Comparison of ENCODE assay signal across 2 cellular contexts in the genomic region with DNA sequence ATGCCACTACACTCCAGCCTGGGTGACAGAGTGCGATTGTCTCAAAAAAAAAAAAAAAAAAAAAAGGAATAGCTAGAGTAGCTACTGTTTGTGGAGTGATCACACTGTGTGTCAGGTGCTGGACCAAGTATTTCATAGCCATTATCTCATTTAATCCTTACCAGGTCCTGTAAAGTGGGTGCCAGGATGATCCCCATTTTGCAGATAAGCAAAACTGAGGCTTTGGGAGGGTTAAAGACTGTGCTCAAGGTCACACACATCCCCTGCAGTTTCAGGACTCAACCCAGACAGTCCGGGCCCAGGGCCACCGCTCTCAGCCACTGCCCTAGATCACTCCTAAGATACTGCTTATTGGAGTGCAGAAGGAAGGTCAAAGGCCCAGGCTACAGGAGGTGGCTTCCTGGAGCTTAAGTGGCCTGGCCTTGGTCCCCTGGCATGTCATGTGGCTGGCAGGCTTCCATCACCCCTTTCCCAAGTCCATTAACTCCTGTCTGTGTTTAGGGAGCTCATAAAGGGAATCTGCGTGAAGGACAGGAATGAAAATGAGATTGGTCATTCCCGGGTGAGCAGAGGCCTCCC.
A peak's percentile ranks its signal among the peaks of the same experiment; 100 is the strongest.
TF ChIP-seq lines count a peak whose summit lies in the region.

No MANE protein-coding gene starts in this region.

TF ChIP-seq in HCT116, 20 proteins besides CTCF, POLR2A, EP300 and RAD21:
- TF ChIP-seq EGR1 (IDR thresholded peaks at IDR 0.05; ENCODE audit: low read depth) (no peak), EZH2phosphoT487 (IDR thresholded peaks at IDR 0.05; ENCODE audit: borderline replicate concordance) (no peak), TCF7L2 (IDR thresholded peaks at IDR 0.05; ENCODE audit: borderline replicate concordance, extremely low read depth, insufficient read depth, insufficient read length) (no peak), SRF (IDR thresholded peaks at IDR 0.05; ENCODE audit: low read depth) (no peak)

TF ChIP-seq in HepG2, 621 proteins besides CTCF, POLR2A, EP300 and RAD21:
- TF ChIP-seq ZNF563 (CRISPR knock-in tag; IDR thresholded peaks at IDR 0.05), result no peak
- TF ChIP-seq U2AF1 (optimal IDR thresholded peaks at IDR 0.05; ENCODE audit: low read depth, low read length), result no peak
- TF ChIP-seq SMC3 (IDR thresholded peaks at IDR 0.05; ENCODE audit: low read length), result no peak
- peak; percentile 83 for TF ChIP-seq ZNF629 (CRISPR knock-in tag; conservative IDR thresholded peaks at IDR 0.05)
